20 cellular contexts compared by ENCODE assay signal in genomic region chr7:95897557-95898183, GRCh38.
A peak's percentile ranks its signal among the peaks of the same experiment; 100 is the strongest.
DNase-seq lines count a peak whose midpoint lies in the region; ATAC-seq and TF ChIP-seq lines count a peak whose summit lies in the region.
"Had no signal": no experiment of that assay in that cellular context is flagged by ENCODE, and none has a peak within 500 bp of the region (broad histone marks: within the 10 kb centered on the region; RNA-seq: fewer than 3 reads in every experiment).

No MANE protein-coding gene starts in this region.

- no peak overlapping the region for H3K4me3 ChIP-seq in endodermal cell (ENCODE audit: low read length)
- H3K4me3 ChIP-seq: skin epidermis had no signal

- H3K27ac ChIP-seq in endodermal cell (ENCODE audit: low read depth, low read length) (peak overlapping the region; percentile 12), substantia nigra (ENCODE audit: low read depth, low read length, poor library complexity, severe bottlenecking) (no peak overlapping the region)
- H3K27ac ChIP-seq: skin epidermis had no signal

- H3K27ac Mint-ChIP-seq in endodermal cell (no peak overlapping the region), nephron progenitor cell (no peak overlapping the region)
- H3K27ac Mint-ChIP-seq: CD8-positive, alpha-beta T cell; effector memory CD8-positive, alpha-beta T cell; nephron had no signal

- peaks cover 9% of the 10 kb centered on the region for H3K4me1 ChIP-seq in endodermal cell (ENCODE audit: control insufficient read depth, insufficient read depth, low read length)

- no peak for TF ChIP-seq CTCF in endodermal cell (conservative IDR thresholded peaks at IDR 0.05)
- TF ChIP-seq CTCF in nephron progenitor cell (IDR thresholded peaks at IDR 0.05), result no peak

- no peak overlapping the region for H3K9ac ChIP-seq in endodermal cell (ENCODE audit: extremely low read depth, low read length, poor library complexity, severe bottlenecking)
- H3K9ac ChIP-seq: SK-N-SH had no signal

- H3K4me1 Mint-ChIP-seq in endodermal cell, result peaks cover 20% of the 10 kb centered on the region
- H3K4me1 Mint-ChIP-seq in nephron progenitor cell, result no peaks in the 10 kb centered on the region
- H3K4me1 Mint-ChIP-seq: nephron had no signal

- H3K27me3 Mint-ChIP-seq in endodermal cell (ENCODE audit: insufficient read depth) (peaks cover 2% of the 10 kb centered on the region), nephron progenitor cell (ENCODE audit: low read depth, poor library complexity) (peaks cover 12% of the 10 kb centered on the region)

- H3K36me3 Mint-ChIP-seq in endodermal cell (ENCODE audit: low read depth) (no peaks in the 10 kb centered on the region), nephron progenitor cell (ENCODE audit: low read depth) (no peaks in the 10 kb centered on the region)
- H3K36me3 Mint-ChIP-seq: CD8-positive, alpha-beta T cell had no signal

- H3K9me3 Mint-ChIP-seq in endodermal cell (no peaks in the 10 kb centered on the region), nephron progenitor cell (no peaks in the 10 kb centered on the region)
- H3K9me3 Mint-ChIP-seq: CD8-positive, alpha-beta T cell; effector memory CD8-positive, alpha-beta T cell; nephron had no signal

- 80 to 89% methylated on average over 3 to 5 of the region's 5 CpGs for WGBS in endodermal cell (ENCODE audit: insufficient coverage in 1 of 2, insufficient read length in 1 of 2), 2 experiments

- H3K9me3 ChIP-seq in endodermal cell (ENCODE audit: control insufficient read depth, low read length), result no peaks in the 10 kb centered on the region
- H3K9me3 ChIP-seq: SK-N-SH had no signal

- H3K4me3 Mint-ChIP-seq in endodermal cell (no peak overlapping the region), nephron progenitor cell (no peak overlapping the region)
- H3K4me3 Mint-ChIP-seq: CD8-positive, alpha-beta T cell; effector memory CD8-positive, alpha-beta T cell; nephron had no signal

- no peak for ATAC-seq in GM21723 (IDR thresholded peaks at IDR 0.05; ENCODE audit: unreplicated experiment)
- ATAC-seq in HG03432 (IDR thresholded peaks at IDR 0.05; ENCODE audit: unreplicated experiment), result no peak
- ATAC-seq: activated CD4-positive, CD25-positive, alpha-beta regulatory T cell treated with anti-CD3 and anti-CD28 coated beads, Interleukin-2, amount 50 U/mL, for 24 hours; CD8-positive, alpha-beta T cell; effector memory CD8-positive, alpha-beta T cell; Panc1 had no signal

- H3K36me3 ChIP-seq in endodermal cell (ENCODE audit: control insufficient read depth, insufficient read depth, low read length), result no peaks in the 10 kb centered on the region

- no peaks in the 10 kb centered on the region for H3K27me3 ChIP-seq in endodermal cell (ENCODE audit: control insufficient read depth, insufficient read depth, low read length, poor library complexity, severe bottlenecking)

- peak; percentile 42 for DNase-seq in DMS 273 treated with DMSO at 0.1 percent for 48 hours (lab: John Stamatoyannopoulos, UW)
- peak; percentile 89 for DNase-seq in NCI-H1436 treated with DMSO at 0.1 percent for 48 hours (lab: John Stamatoyannopoulos, UW)
- peak; percentile 50 for DNase-seq in NCI-H446 treated with DMSO at 0.1 percent for 48 hours (lab: John Stamatoyannopoulos, UW)
- no peak for DNase-seq in endodermal cell
- DNase-seq in substantia nigra (lab: John Stamatoyannopoulos, UW), result no peak
- no peak for DNase-seq in nephron progenitor cell
- DNase-seq: CD8-positive, alpha-beta T cell; central memory CD4-positive, alpha-beta T cell; effector memory CD8-positive, alpha-beta T cell; mesenchymal stem cell; NCI-H526; SK-N-SH; stimulated activated CD4-positive, alpha-beta T cell treated with anti-CD3 and anti-CD28 coated beads, Interleukin-4, amount 100 ng/mL, for 1 hour; T-helper 9 cell had no signal

Comparison
In these comparisons a context has a peak if more than half of its experiments do, and no peak if none do; other contexts are left out.
1. DNase-seq: peak in DMS 273 treated with DMSO at 0.1 percent for 48 hours (single experiment), NCI-H1436 treated with DMSO at 0.1 percent for 48 hours (single experiment) and NCI-H446 treated with DMSO at 0.1 percent for 48 hours (single experiment); none in endodermal cell (single experiment), substantia nigra (0 of 49) and nephron progenitor cell (single experiment).